In the genomic region with DNA sequence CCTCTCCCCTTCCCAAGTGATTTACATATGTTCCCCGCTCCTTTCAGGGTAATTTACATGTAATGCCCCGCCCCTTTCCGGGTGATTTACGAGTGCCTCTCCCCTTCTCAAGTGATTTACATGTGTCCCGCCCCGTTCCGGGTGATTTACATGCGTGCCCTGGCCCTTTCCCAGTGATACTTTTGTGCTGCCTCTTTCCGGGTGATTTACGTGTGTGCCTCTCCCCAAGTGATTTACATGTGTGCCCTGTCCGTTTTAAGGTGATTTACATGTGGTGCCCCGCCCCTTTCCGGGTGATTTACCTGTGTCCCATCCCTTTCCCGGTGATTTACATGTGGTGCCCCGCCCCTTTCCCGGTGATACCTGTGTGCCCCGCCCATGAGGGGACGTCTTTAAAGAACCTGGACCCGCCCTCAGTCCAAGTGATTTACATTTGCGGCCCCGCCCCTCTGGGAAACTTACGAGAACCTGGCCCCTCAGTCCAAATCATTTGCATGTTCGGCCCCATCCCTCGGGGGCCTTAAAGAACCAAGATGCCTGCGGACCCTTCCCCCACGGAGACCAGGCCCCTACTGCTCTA, we compare ENCODE assay signal across 8 cellular contexts. TPM values are rescaled to one million over a fixed set of nuclear protein-coding genes. Genes with fewer than 3 reads are reported as not detected.
A peak's percentile ranks its signal among the peaks of the same experiment; 100 is the strongest.
DNase-seq lines count a peak whose midpoint lies in the region; ATAC-seq, FAIRE-seq and TF ChIP-seq lines count a peak whose summit lies in the region.

No MANE protein-coding gene starts in this region.

- H3K9me3 ChIP-seq in MM.1S (replicated peaks; ENCODE audit: insufficient read depth, low read length) (no peaks in the 10 kb centered on the region), SK-N-SH (no peaks in the 10 kb centered on the region), pancreas (no peaks in the 10 kb centered on the region), upper lobe of left lung (no peaks in the 10 kb centered on the region)

- H3K4me1 ChIP-seq in MM.1S (ENCODE audit: low read length) (peaks cover 5% of the 10 kb centered on the region; the same call in 1 of the 2 replicates), SK-N-SH (ENCODE audit: control insufficient read depth in 1 of 2, insufficient read depth in 2 of 2, low read depth in 1 of 2, low read length in 1 of 2) (peaks cover 0 to 17% of the 10 kb centered on the region in 2 experiments; a peak in 1 of 4 replicates), pancreas (peaks cover 26 to 53% (median 35%) of the 10 kb centered on the region in 3 donors), upper lobe of left lung (peaks cover 29 to 64% (median 40%) of the 10 kb centered on the region in 4 donors)

- no peaks in the 10 kb centered on the region for H3K36me3 Mint-ChIP-seq in activated naive CD8-positive, alpha-beta T cell

- TF ChIP-seq POLR2A in upper lobe of left lung (IDR thresholded peaks at IDR 0.05): peak in 1 of 4 donors; percentile 32

- H3F3A ChIP-seq in MM.1S (ENCODE audit: insufficient read depth, low read length) (peaks cover 11% of the 10 kb centered on the region), SK-N-SH (replicated peaks; ENCODE audit: insufficient read depth) (peaks cover 24% of the 10 kb centered on the region)

- POLR2A ChIA-PET in SK-N-SH (lab: Yijun Ruan, JAX): interaction anchor here (1.0 to 4.5 kb wide), 2 partner anchors 11 to 16 kb away, joined by 4 to 24 read pairs; partner anchors contain the start of gene LENG8

- H3K4me3 ChIP-seq in MM.1S (ENCODE audit: low read length) (peak overlapping the region; percentile 72), SK-N-SH (ENCODE audit: low read depth in 2 of 2, low read length in 1 of 2) (peak overlapping the region; percentile 63 to 77), pancreas (peak overlapping the region; percentile 26 to 61 (median 56)), upper lobe of left lung (peak overlapping the region; percentile 45 to 83 (median 73))

- peak overlapping the region; percentile 94 for H3K27ac ChIP-seq in MM.1S (ENCODE audit: low read length)
- H3K27ac ChIP-seq in SK-N-SH (ENCODE audit: low read depth in 2 of 2, low read length in 1 of 2): peak overlapping the region; percentile 65 to 67
- peak overlapping the region; percentile 97 to 99 (median 99) for H3K27ac ChIP-seq in pancreas
- H3K27ac ChIP-seq in upper lobe of left lung: peak overlapping the region; percentile 97 to 99 (median 98)

- no peak for FAIRE-seq in pancreas (lab: Jason Lieb, UNC)

- DNase-seq in GF-D8 (lab: John Stamatoyannopoulos, UW): peak; percentile 96
- DNase-seq in HCEC 1CT: peak; percentile 76
- peak; percentile 98 for DNase-seq in MM.1S
- peak; percentile 75 for DNase-seq in SK-N-SH
- peak; percentile 90 for DNase-seq in Right ventricle myocardium inferior (ENCODE audit: missing footprints)
- peak; percentile 89 to 97 (median 96) for DNase-seq in pancreas
- peak in 1 of 2 donors; percentile 98 for DNase-seq in upper lobe of left lung

- H4K20me1 ChIP-seq in MM.1S (ENCODE audit: insufficient read depth, low read length) (peaks cover under 1% of the 10 kb centered on the region; the same call in 1 of the 2 replicates), SK-N-SH (ENCODE audit: insufficient read depth) (peaks cover 16% of the 10 kb centered on the region)

- CTCF ChIA-PET in SK-N-SH (lab: Yijun Ruan, JAX): interaction anchor here (1.1 kb wide), 1 partner anchor 17 kb away, joined by 4 read pairs; no protein-coding TSS in a partner anchor

- H3K9ac ChIP-seq in MM.1S (ENCODE audit: low read length) (peak overlapping the region; percentile 68), SK-N-SH (peak overlapping the region; percentile 67)

- H2AFZ ChIP-seq in MM.1S (ENCODE audit: low read length) (peak overlapping the region; percentile 76), SK-N-SH (ENCODE audit: low read depth) (peak overlapping the region; percentile 86; the same call in 1 of the 2 replicates)

- H3K79me2 ChIP-seq in MM.1S (ENCODE audit: low read length) (peaks cover 14% of the 10 kb centered on the region; the same call in 1 of the 2 replicates), SK-N-SH (ENCODE audit: insufficient read depth) (no peaks in the 10 kb centered on the region)

- H3K27me3 ChIP-seq in MM.1S (replicated peaks; ENCODE audit: insufficient read depth, low read length) (peaks cover 27% of the 10 kb centered on the region), SK-N-SH (ENCODE audit: insufficient read depth) (no peaks in the 10 kb centered on the region), pancreas (no peaks in the 10 kb centered on the region), upper lobe of left lung (no peaks in the 10 kb centered on the region)

- H3K4me2 ChIP-seq in MM.1S (ENCODE audit: low read depth, low read length): peak overlapping the region; percentile 93
- H3K4me2 ChIP-seq in SK-N-SH: peak overlapping the region; percentile 92

- no peaks in the 10 kb centered on the region for H3K36me3 ChIP-seq in MM.1S (replicated peaks; ENCODE audit: insufficient read depth, low read length)
- peaks cover 2 to 26% of the 10 kb centered on the region in 2 experiments for H3K36me3 ChIP-seq in SK-N-SH (replicated peaks in 1 of 2; ENCODE audit: control insufficient read depth in 1 of 2, insufficient read depth in 2 of 2, low read length in 1 of 2)
- H3K36me3 ChIP-seq in pancreas: peaks cover 0 to 31% (median 14%) of the 10 kb centered on the region in 3 donors
- peaks cover 18 to 33% (median 32%) of the 10 kb centered on the region in 4 donors for H3K36me3 ChIP-seq in upper lobe of left lung

- peak overlapping the region; percentile 92 for H3K27ac Mint-ChIP-seq in activated naive CD8-positive, alpha-beta T cell

- no peak for TF ChIP-seq RAD21 in SK-N-SH (IDR thresholded peaks at IDR 0.05; ENCODE audit: low read length)

- intact Hi-C loops in Right ventricle myocardium inferior (cut with DNase I): loop anchor here (10.0 kb wide), 1 partner anchor 599 kb away; the partner anchor contains the start of gene MYADM
- intact Hi-C loops in pancreas (cut with DNase I): no loop called here

- H3K4me1 Mint-ChIP-seq in activated naive CD8-positive, alpha-beta T cell (ENCODE audit: low read depth): peaks cover 22% of the 10 kb centered on the region

- peak; percentile 40 for ATAC-seq in Right ventricle myocardium inferior
- ATAC-seq in pancreas: peak; percentile 59 to 74 (median 61)
- peak; percentile 61 to 90 for ATAC-seq in upper lobe of left lung (ENCODE audit: low FRiP score in 2 of 2)

- no peaks in the 10 kb centered on the region for H3K9me2 ChIP-seq in MM.1S (replicated peaks; ENCODE audit: insufficient read depth, low read length)
- no peaks in the 10 kb centered on the region for H3K9me2 ChIP-seq in SK-N-SH

- TF ChIP-seq EP300 in SK-N-SH (IDR thresholded peaks at IDR 0.05; ENCODE audit: borderline replicate concordance in 1 of 2, low read depth in 1 of 2, low read length in 1 of 2) (no peak), upper lobe of left lung (IDR thresholded peaks at IDR 0.05) (peak in 1 of 4 donors; percentile 44)

- peak overlapping the region; percentile 88 for H3K4me3 Mint-ChIP-seq in activated naive CD8-positive, alpha-beta T cell

- no peaks in the 10 kb centered on the region for H3K27me3 Mint-ChIP-seq in activated naive CD8-positive, alpha-beta T cell

- TF ChIP-seq CTCF in MM.1S (IDR thresholded peaks at IDR 0.05; ENCODE audit: low read length) (no peak), SK-N-SH (IDR thresholded peaks at IDR 0.05) (no peak), pancreas (IDR thresholded peaks at IDR 0.05) (no peak), upper lobe of left lung (IDR thresholded peaks at IDR 0.05) (no peak)

- H3K9me3 Mint-ChIP-seq in activated naive CD8-positive, alpha-beta T cell (ENCODE audit: low read depth): no peaks in the 10 kb centered on the region

- under 1% methylated on average over 25 of the region's 26 CpGs for WGBS in SK-N-SH (ENCODE audit: low lambda C conversion rate)
- 0 to 1% methylated on average over 26 of the region's 26 CpGs for WGBS in pancreas, 2 donors
- WGBS in upper lobe of left lung, 2 donors: 1% methylated on average over 26 of the region's 26 CpGs

RNA-seq across cellular contexts. Expression of gene LENG9, which starts 0.6 kb away (rescaled TPM):
- 0.20 and 0.21 TPM in 2 replicates for polyA plus RNA-seq in SK-N-SH (2012; rRNA removed)
- 0.08 and 0.18 TPM in 2 replicates for polyA plus RNA-seq in SK-N-SH (2012; cell fraction: cytosol; rRNA removed)
- 0.22 and 0.26 TPM in 2 replicates for polyA plus RNA-seq in SK-N-SH (2012; cell fraction: nucleus; rRNA removed)
- 1.8 TPM for total RNA-seq in Right ventricle myocardium inferior
- 10 to 100 TPM in 5 of 6 donors, 1 to 10 TPM in 1; 8.6 to 23.4 (median 16.9) TPM for total RNA-seq in pancreas
- 10 to 100 TPM in 1 of 2 donors, 1 to 10 TPM in 1; 4.2 to 12.1 TPM for polyA plus RNA-seq in pancreas
- 10 to 100 TPM in 2 of 6 donors, 1 to 10 TPM in 4; 3.3 to 12.6 (median 9.1) TPM for total RNA-seq in upper lobe of left lung

RNA-seq across cellular contexts. Expression of gene CDC42EP5, which starts 9.0 kb away (rescaled TPM):
- polyA plus RNA-seq in SK-N-SH (2012; rRNA removed): 10.8 and 13.5 TPM in 2 replicates
- polyA plus RNA-seq in SK-N-SH (2012; cell fraction: cytosol; rRNA removed): 7.7 and 10.3 TPM in 2 replicates
- polyA plus RNA-seq in SK-N-SH (2012; cell fraction: nucleus; rRNA removed): 6.2 and 17.8 TPM in 2 replicates
- 8.9 TPM for total RNA-seq in Right ventricle myocardium inferior
- total RNA-seq in pancreas: 10 to 100 TPM in 4 of 6 donors, 1 to 10 TPM in 2; 8.2 to 48.0 (median 20.4) TPM
- 10 to 100 TPM in 1 of 2 donors, 1 to 10 TPM in 1; 7.5 to 15.1 TPM for polyA plus RNA-seq in pancreas
- total RNA-seq in upper lobe of left lung: 10 to 100 TPM; 11.1 to 40.4 (median 20.6) TPM

RNA-seq across cellular contexts. Expression of gene LENG8, which starts 15.1 kb away (rescaled TPM):
- 84.0 and 89.1 TPM in 2 replicates for polyA plus RNA-seq in SK-N-SH (2012; rRNA removed)
- 7.9 and 9.7 TPM in 2 replicates for polyA plus RNA-seq in SK-N-SH (2012; cell fraction: cytosol; rRNA removed)
- 983 and 1,066 TPM in 2 replicates for polyA plus RNA-seq in SK-N-SH (2012; cell fraction: nucleus; rRNA removed)
- total RNA-seq in Right ventricle myocardium inferior: 59.0 TPM
- total RNA-seq in pancreas: 100 to 1,000 TPM in 4 of 6 donors, 10 to 100 TPM in 2; 64.8 to 173 (median 129) TPM
- 100 to 1,000 TPM; 313 to 657 TPM for polyA plus RNA-seq in pancreas
- 1,000 to 10,000 TPM in 1 of 6 donors, 100 to 1,000 TPM in 4, 10 to 100 TPM in 1; 72.2 to 1,027 (median 188) TPM for total RNA-seq in upper lobe of left lung

RNA-seq across cellular contexts. Expression of gene LAIR2, which starts 38.5 kb away (rescaled TPM):
- polyA plus RNA-seq in SK-N-SH (2012; rRNA removed) (not detected in 2 replicates), pancreas (not detected)
- not detected in 2 replicates for polyA plus RNA-seq in SK-N-SH (2012; cell fraction: cytosol; rRNA removed)
- polyA plus RNA-seq in SK-N-SH (2012; cell fraction: nucleus; rRNA removed): not detected in 2 replicates
- total RNA-seq in Right ventricle myocardium inferior (not detected), pancreas (not detected), upper lobe of left lung (not detected)

RNA-seq across cellular contexts. Expression of gene TTYH1, which starts 48.9 kb away (rescaled TPM):
- polyA plus RNA-seq in SK-N-SH (2012; rRNA removed) (0.05 and 0.21 TPM in 2 replicates), pancreas (10 to 100 TPM; 40.0 to 78.0 TPM)
- 0.06 TPM in 1 of 2 replicates, not detected in the other for polyA plus RNA-seq in SK-N-SH (2012; cell fraction: cytosol; rRNA removed)
- polyA plus RNA-seq in SK-N-SH (2012; cell fraction: nucleus; rRNA removed): 0.10 and 0.28 TPM in 2 replicates
- total RNA-seq in Right ventricle myocardium inferior (2.8 TPM), pancreas (10 to 100 TPM; 20.8 to 38.1 (median 24.6) TPM), upper lobe of left lung (not detected)
